Comparison of ENCODE assay signal across 9 cellular contexts in genomic region chr6:128521302-128521632, GRCh38. TPM values are rescaled to one million over a fixed set of nuclear protein-coding genes. Genes with fewer than 3 reads are reported as not detected.
DNase-seq lines count a peak whose midpoint lies in the region; TF ChIP-seq lines count a peak whose summit lies in the region.
"Had no signal": no experiment of that assay in that cellular context is flagged by ENCODE, and none has a peak within 500 bp of the region (broad histone marks: within the 10 kb centered on the region; RNA-seq: fewer than 3 reads in every experiment).

No MANE protein-coding gene starts in this region.

- peak overlapping the region; percentile 95 for H3K4me3 ChIP-seq in left ventricle myocardium inferior
- peak overlapping the region; percentile 84 to 93 (median 91) for H3K4me3 ChIP-seq in mammary epithelial cell (replicated peaks in 1 of 3; ENCODE audit: insufficient read depth in 1 of 3, low read depth in 2 of 3, low read length in 3 of 3)
- H3K4me3 ChIP-seq in urinary bladder (ENCODE audit: low read depth, low read length): peak overlapping the region; percentile 69

- peak overlapping the region; percentile 95 for H3K4me3 Mint-ChIP-seq in mesothelial cell of epicardium

- H3K27me3 Mint-ChIP-seq in mesothelial cell of epicardium (ENCODE audit: low read depth): no peaks in the 10 kb centered on the region

- dilution Hi-C loops in mammary epithelial cell (cut with HindIII; ENCODE audit: low sequenced_read_pairs): no loop called here

- H3K4me1 ChIP-seq in left ventricle myocardium inferior (peaks cover 56% of the 10 kb centered on the region), mammary epithelial cell (ENCODE audit: insufficient read depth, low read length) (peaks cover 22% of the 10 kb centered on the region), urinary bladder (ENCODE audit: insufficient read depth) (no peaks in the 10 kb centered on the region)

- intact Hi-C loops in left ventricle myocardium inferior (cut with micrococcal nuclease): no loop called here
- intact Hi-C loops in cardiac septum (cut with DNase I): loop anchor here (10.0 kb wide), 1 partner anchor 204 kb away; no protein-coding TSS in a partner anchor
- intact Hi-C loops in mammary epithelial cell (cut with micrococcal nuclease): loop anchor here (1.0 to 2.0 kb wide), 4 partner anchors 48 to 784 kb away; no protein-coding TSS in a partner anchor

- peak overlapping the region; percentile 94 for H3K4me2 ChIP-seq in mammary epithelial cell (ENCODE audit: insufficient read depth, low read depth, low read length)

- H3K4me1 Mint-ChIP-seq in mesothelial cell of epicardium: peaks cover 48% of the 10 kb centered on the region

- TF ChIP-seq CTCF in left ventricle myocardium inferior (IDR thresholded peaks at IDR 0.05; ENCODE audit: borderline replicate concordance): no peak
- TF ChIP-seq CTCF in mammary epithelial cell (conservative IDR thresholded peaks at IDR 0.05 in 1 of 2, IDR thresholded peaks at IDR 0.05 in 1 of 2; ENCODE audit: extremely low read depth in 1 of 2, insufficient read depth in 1 of 2, low read depth in 1 of 2, low read length in 2 of 2): no peak
- no peak for TF ChIP-seq CTCF in mesothelial cell of epicardium (IDR thresholded peaks at IDR 0.05; ENCODE audit: unreplicated experiment)

- H3K9ac ChIP-seq in mammary epithelial cell (ENCODE audit: insufficient read depth, low read length): peak overlapping the region; percentile 96

- peak overlapping the region; percentile 94 for H2AFZ ChIP-seq in mammary epithelial cell (ENCODE audit: low read depth, low read length)

- peak overlapping the region; percentile 100 for H3K27ac Mint-ChIP-seq in mesothelial cell of epicardium

- no peaks in the 10 kb centered on the region for H4K20me1 ChIP-seq in mammary epithelial cell (ENCODE audit: insufficient read depth, low read length)

- H3K36me3 ChIP-seq in left ventricle myocardium inferior (no peaks in the 10 kb centered on the region), mammary epithelial cell (ENCODE audit: insufficient read depth, low read length) (no peaks in the 10 kb centered on the region), urinary bladder (ENCODE audit: insufficient read depth) (no peaks in the 10 kb centered on the region)

- no peaks in the 10 kb centered on the region for H3K27me3 ChIP-seq in left ventricle myocardium inferior (ENCODE audit: low read depth)
- no peaks in the 10 kb centered on the region for H3K27me3 ChIP-seq in mammary epithelial cell (ENCODE audit: insufficient read depth, low read length)

- in situ Hi-C loops in mammary epithelial cell (cut with MboI; ENCODE audit: low sequenced_read_pairs in 2 of 2): loop anchor here in 1 of 2 donors (25.0 kb wide), 2 partner anchors 359 to 784 kb away; no protein-coding TSS in a partner anchor

- peaks cover 42% of the 10 kb centered on the region for H3K79me2 ChIP-seq in mammary epithelial cell (ENCODE audit: insufficient read depth, low read length)

- H3K9me3 ChIP-seq in left ventricle myocardium inferior (replicated peaks) (no peaks in the 10 kb centered on the region), mammary epithelial cell (replicated peaks; ENCODE audit: insufficient read depth, low read length) (no peaks in the 10 kb centered on the region)

- DNase-seq in left ventricle myocardium inferior: no peak
- DNase-seq in cardiac septum (ENCODE audit: low spot score): no peak
- DNase-seq in mammary epithelial cell: no peak
- DNase-seq in mesothelial cell of epicardium (ENCODE audit: low spot score in 2 of 2, unreplicated experiment in 2 of 2): no peak
- DNase-seq in DMS79 treated with DMSO at 0.1 percent for 48 hours (lab: John Stamatoyannopoulos, UW): no peak
- DNase-seq in SIG-M5 (lab: John Stamatoyannopoulos, UW): no peak
- DNase-seq in hepatic stellate cell (ENCODE audit: low spot score): no peak
- DNase-seq: activated effector memory CD4-positive, alpha-beta T cell treated with anti-CD3 and anti-CD28 coated beads, Interleukin-2, amount 50 U/mL, for 16 hours had no signal

- WGBS in mammary epithelial cell (ENCODE audit: low coverage, missing lambda C conversion rate): 42% methylated on average over 2 of the region's 2 CpGs
- 38% methylated on average over 2 of the region's 2 CpGs for WGBS in urinary bladder

- CTCF ChIA-PET in mammary epithelial cell (lab: Charles Lee; ENCODE audit: low non-redundant PET): interaction anchor here (0.7 kb wide), 1 partner anchor 200 kb away, joined by 4 read pairs; no protein-coding TSS in a partner anchor

- no TSS peak for BruUV-seq in mammary epithelial cell (replicated peaks; lab: Mats Ljungman, UMichigan)

- peak overlapping the region; percentile 97 for H3K27ac ChIP-seq in left ventricle myocardium inferior (replicated peaks)
- peak overlapping the region; percentile 96 for H3K27ac ChIP-seq in mammary epithelial cell (ENCODE audit: insufficient read depth, low read depth, low read length)
- no peak overlapping the region for H3K27ac ChIP-seq in urinary bladder (ENCODE audit: low read depth)

- H3K9me3 Mint-ChIP-seq in mesothelial cell of epicardium: no peaks in the 10 kb centered on the region

- H3K36me3 Mint-ChIP-seq in mesothelial cell of epicardium: no peaks in the 10 kb centered on the region

RNA-seq across cellular contexts. Expression of gene PTPRK, which starts 0.9 kb away (rescaled TPM):
- total RNA-seq in left ventricle myocardium inferior (18.4 TPM), cardiac septum (51.4 TPM), mammary epithelial cell (100 to 1,000 TPM; 103 to 336 TPM), mesothelial cell of epicardium (87.4 to 93.7 TPM (median 90.0 TPM) in 3 replicates), urinary bladder (134 TPM)
- polyA plus RNA-seq in mammary epithelial cell (14.7 TPM), urinary bladder (26.7 TPM)
- 138 TPM for polyA minus RNA-seq in mammary epithelial cell
